ENCODE assay signal across 8 cellular contexts in the genomic region with DNA sequence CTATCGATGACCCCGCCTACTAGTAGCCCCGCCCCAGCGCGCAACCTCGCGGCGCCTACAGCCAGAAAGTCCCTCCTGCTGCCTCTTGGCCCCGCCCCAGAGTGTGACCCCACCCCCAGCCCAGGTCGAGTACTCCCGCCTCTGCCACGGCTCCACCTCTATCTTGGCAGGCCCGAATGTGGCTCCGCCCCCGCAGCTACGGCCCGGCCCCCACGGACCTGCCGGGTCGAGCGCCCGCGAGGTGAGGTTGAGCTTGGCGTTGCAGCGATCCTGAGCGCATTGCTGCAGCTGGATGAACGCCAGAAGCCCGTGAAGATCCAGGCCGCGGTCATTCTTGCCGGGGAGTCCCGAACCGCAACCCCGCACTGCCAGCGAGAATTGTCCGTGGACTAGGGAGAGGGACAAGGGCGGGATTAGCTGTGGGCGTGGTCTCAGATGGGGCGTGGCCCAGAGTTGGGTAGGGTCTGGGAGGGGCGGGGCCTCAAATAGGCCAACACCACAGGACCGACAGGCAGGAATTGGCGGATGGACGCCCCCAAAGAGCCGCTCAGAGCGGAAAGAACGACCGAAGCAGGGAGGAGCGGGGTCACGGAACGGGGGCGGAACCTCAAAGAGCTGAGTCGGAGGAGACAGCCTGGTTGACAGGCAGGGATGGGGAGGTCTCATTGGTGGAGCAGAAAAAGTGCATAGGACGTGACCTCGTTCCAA. TPM values are rescaled to one million over a fixed set of nuclear protein-coding genes. Genes with fewer than 3 reads are reported as not detected.
A peak's percentile ranks its signal among the peaks of the same experiment; 100 is the strongest.
DNase-seq lines count a peak whose midpoint lies in the region; FAIRE-seq lines count a peak whose summit lies in the region.

No MANE protein-coding gene starts in this region.

- H3K4me2 ChIP-seq in GM23248 (ENCODE audit: unreplicated experiment), result peak overlapping the region; percentile 96

- WGBS in GM23248 (ENCODE audit: low coverage in 1 of 2, low lambda C conversion rate in 2 of 2, missing lambda C conversion rate in 2 of 2), 2 experiments, result 1 to 2% methylated on average over 27 to 52 of the region's 54 CpGs

- peak; percentile 96 for DNase-seq in Daoy (ENCODE audit: low read depth)
- peak; percentile 90 for DNase-seq in GM23248
- peak; percentile 91 to 94 for DNase-seq in Kasumi-1 (lab: John Stamatoyannopoulos, UW)
- DNase-seq in SJCRH30, result peak; percentile 48 to 51
- DNase-seq in activated naive CD4-positive, alpha-beta T cell (lab: John Stamatoyannopoulos, UW), result peak; percentile 94 to 100 (median 98)
- peak; percentile 75 to 89 for DNase-seq in frontal cortex (ENCODE audit: low spot score in 2 of 2)

- no peaks in the 10 kb centered on the region for H3F3A ChIP-seq in GM23248 (ENCODE audit: insufficient read depth)

- H3K9ac ChIP-seq in GM23248, result peak overlapping the region; percentile 63
- peak overlapping the region; percentile 54 to 79 for H3K9ac ChIP-seq in stomach smooth muscle (ENCODE audit: low read length in 2 of 2)

- no peaks in the 10 kb centered on the region for H4K20me1 ChIP-seq in GM23248 (ENCODE audit: insufficient read depth)

- H3K27me3 ChIP-seq in GM23248 (replicated peaks; ENCODE audit: insufficient read depth), result no peaks in the 10 kb centered on the region
- H3K27me3 ChIP-seq in SJCRH30, result no peaks in the 10 kb centered on the region
- no peaks in the 10 kb centered on the region for H3K27me3 ChIP-seq in neuron (ENCODE audit: insufficient read depth, low read length)
- H3K27me3 ChIP-seq in stomach smooth muscle (ENCODE audit: control insufficient read depth in 1 of 2, insufficient read depth in 2 of 2, low read length in 2 of 2), result no peaks in the 10 kb centered on the region

- H3K27ac ChIP-seq in GM23248 (no peak overlapping the region), SJCRH30 (no peak overlapping the region), stomach smooth muscle (ENCODE audit: low read length) (peak overlapping the region; percentile 87)

- H2AFZ ChIP-seq in GM23248 (peak overlapping the region; percentile 92), neuron (ENCODE audit: low read depth, low read length) (peak overlapping the region; percentile 75)

- in situ Hi-C loops in GM23248 (cut with MboI), result no loop called here

- H3K36me3 ChIP-seq in GM23248 (ENCODE audit: low read depth) (no peaks in the 10 kb centered on the region), SJCRH30 (no peaks in the 10 kb centered on the region), neuron (ENCODE audit: insufficient read depth, low read length) (no peaks in the 10 kb centered on the region), stomach smooth muscle (ENCODE audit: control insufficient read depth in 2 of 2, insufficient read depth in 2 of 2, low read length in 2 of 2) (no peaks in the 10 kb centered on the region)

- H3K4me1 ChIP-seq in GM23248 (ENCODE audit: insufficient read depth) (peaks cover 7% of the 10 kb centered on the region; the same call in 1 of the 2 replicates), SJCRH30 (peaks cover 3% of the 10 kb centered on the region; the same call in 1 of the 2 replicates), neuron (ENCODE audit: insufficient read depth, low read length) (peaks cover 8% of the 10 kb centered on the region), stomach smooth muscle (ENCODE audit: control insufficient read depth, insufficient read depth, low read length) (peaks cover 16% of the 10 kb centered on the region)

- peak overlapping the region; percentile 98 for H3K4me3 ChIP-seq in GM23248
- peak overlapping the region; percentile 36 for H3K4me3 ChIP-seq in SJCRH30
- H3K4me3 ChIP-seq in neuron (ENCODE audit: low read length), result peak overlapping the region; percentile 60
- H3K4me3 ChIP-seq in stomach smooth muscle (ENCODE audit: low read length in 2 of 2), result peak overlapping the region; percentile 92 to 94

- H3K9me3 ChIP-seq in GM23248 (ENCODE audit: low read depth) (no peaks in the 10 kb centered on the region), SJCRH30 (replicated peaks) (no peaks in the 10 kb centered on the region), neuron (ENCODE audit: low read length) (no peaks in the 10 kb centered on the region), stomach smooth muscle (ENCODE audit: control insufficient read depth in 2 of 2, low read length in 2 of 2) (no peaks in the 10 kb centered on the region)

- H3K79me2 ChIP-seq in GM23248 (ENCODE audit: insufficient read depth), result no peaks in the 10 kb centered on the region

- H3K9me2 ChIP-seq in GM23248 (ENCODE audit: insufficient read depth), result no peaks in the 10 kb centered on the region

- no peak for FAIRE-seq in frontal cortex (lab: Jason Lieb, UNC)

RNA-seq across cellular contexts. Expression of gene LYPD3, which starts 1.9 kb away (rescaled TPM):
- total RNA-seq in Daoy (2014; rRNA removed; shearing (Covaris generic)), result 0.74 TPM in 1 of 2 replicates, not detected in the other
- total RNA-seq in GM23248 (2014; rRNA removed; shearing (Covaris generic)), result not detected in 2 replicates
- polyA plus RNA-seq in GM23248 (2016; fragmentation: Nextera tagmentation; extraction: Ambion mirVana), result 0.22 and 0.28 TPM in 2 replicates
- total RNA-seq in SJCRH30 (2014; rRNA removed; shearing (Covaris generic)), result not detected in 2 replicates
- total RNA-seq in frontal cortex, result under 0.01 TPM

RNA-seq across cellular contexts. Expression of gene PHLDB3, which starts 41.0 kb away (rescaled TPM):
- total RNA-seq in Daoy (2014; rRNA removed; shearing (Covaris generic)), result 7.8 and 17.6 TPM in 2 replicates
- total RNA-seq in GM23248 (2014; rRNA removed; shearing (Covaris generic)), result 5.6 and 8.9 TPM in 2 replicates
- 3.9 and 4.6 TPM in 2 replicates for polyA plus RNA-seq in GM23248 (2016; fragmentation: Nextera tagmentation; extraction: Ambion mirVana)
- 4.4 and 5.2 TPM in 2 replicates for total RNA-seq in SJCRH30 (2014; rRNA removed; shearing (Covaris generic))
- total RNA-seq in frontal cortex, result 1.2 TPM

RNA-seq across cellular contexts. Expression of gene TEX101, which starts 48.8 kb away (rescaled TPM):
- total RNA-seq in Daoy (2014; rRNA removed; shearing (Covaris generic)), result not detected in 2 replicates
- not detected in 2 replicates for total RNA-seq in GM23248 (2014; rRNA removed; shearing (Covaris generic))
- polyA plus RNA-seq in GM23248 (2016; fragmentation: Nextera tagmentation; extraction: Ambion mirVana), result not detected in 2 replicates
- not detected in 2 replicates for total RNA-seq in SJCRH30 (2014; rRNA removed; shearing (Covaris generic))
- not detected for total RNA-seq in frontal cortex

Comparison
In these comparisons a context has a peak if more than half of its experiments do, and no peak if none do; other contexts are left out.
1. H3K4me3 ChIP-seq: peak in every context shown above with its lines; median percentile 98 in GM23248; 93 in stomach smooth muscle; 60 in neuron; 36 in SJCRH30.